8 cellular contexts compared by ENCODE assay signal in the genomic region with DNA sequence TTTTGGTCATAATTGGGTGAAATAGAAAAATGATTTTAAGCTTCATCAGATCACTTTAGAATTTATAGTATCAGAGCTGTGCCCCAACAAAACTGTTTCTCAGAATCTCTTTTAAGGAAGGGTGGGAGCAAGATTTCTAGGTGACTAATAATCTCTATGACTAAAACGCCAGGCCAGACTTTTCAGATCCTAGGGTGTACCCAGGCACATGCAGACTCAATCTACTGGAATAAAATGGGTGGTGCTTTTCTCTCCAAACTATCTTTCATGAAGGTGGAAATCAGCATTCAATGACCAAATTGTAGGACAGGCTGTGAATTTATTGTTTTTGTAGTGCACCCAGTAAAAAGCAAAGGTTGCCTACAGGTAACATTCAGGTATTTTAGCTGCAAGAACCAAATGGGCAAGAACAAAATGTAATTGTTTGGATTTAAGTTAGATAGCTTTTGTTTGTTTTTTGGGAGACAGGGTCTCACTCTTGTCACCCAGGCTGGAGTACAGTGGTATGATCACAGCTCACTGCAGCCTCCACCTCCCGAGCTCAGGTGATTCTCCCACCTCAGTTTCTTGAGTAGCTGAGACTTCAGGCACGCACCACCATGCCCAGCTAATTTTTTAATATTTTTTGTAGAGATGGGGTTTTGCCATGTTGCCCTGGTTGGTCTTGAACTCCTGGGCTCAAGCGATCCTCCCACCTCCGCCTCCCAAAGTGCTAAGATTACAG. TPM values are rescaled to one million over a fixed set of nuclear protein-coding genes. Genes with fewer than 3 reads are reported as not detected.
DNase-seq lines count a peak whose midpoint lies in the region; ATAC-seq and TF ChIP-seq lines count a peak whose summit lies in the region.

No MANE protein-coding gene starts in this region.

- no peaks in the 10 kb centered on the region for H3K27me3 ChIP-seq in DND-41 (ENCODE audit: insufficient read depth, low read length, poor library complexity)
- H3K27me3 ChIP-seq in neutrophil = no peaks in the 10 kb centered on the region

- DNase-seq in DND-41 (no peak), OCI-LY7 (ENCODE audit: low spot score) (no peak), AG08395 (ENCODE audit: low spot score) (no peak)
- DNase-seq in effector CD4-positive, alpha-beta T cell = peak; percentile 23

- H3K4me3 ChIP-seq in DND-41 (ENCODE audit: low read depth in 1 of 2, low read length in 2 of 2) (peak overlapping the region; percentile 44 to 61), OCI-LY7 (ENCODE audit: low read depth, low read length, poor library complexity, severe bottlenecking) (peak overlapping the region; percentile 88), neutrophil (ENCODE audit: low read depth in 1 of 2, low read length in 1 of 2) (peak overlapping the region; percentile 71 to 82)

- H3K79me2 ChIP-seq in DND-41 (ENCODE audit: insufficient read depth, low read length) = peaks cover 63% of the 10 kb centered on the region
- peaks cover 69% of the 10 kb centered on the region for H3K79me2 ChIP-seq in OCI-LY7 (ENCODE audit: insufficient read depth, low read depth, low read length)

- H3K9me3 ChIP-seq in DND-41 (ENCODE audit: insufficient read depth, low read length, severe bottlenecking) (no peaks in the 10 kb centered on the region), OCI-LY7 (ENCODE audit: low read length) (no peaks in the 10 kb centered on the region), neutrophil (no peaks in the 10 kb centered on the region)

- ATAC-seq in DND-41 (ENCODE audit: insufficient read depth, low read depth) (no peak), HG03108 (IDR thresholded peaks at IDR 0.05; ENCODE audit: unreplicated experiment) (no peak), GM21825 (IDR thresholded peaks at IDR 0.05; ENCODE audit: unreplicated experiment) (no peak), HG03342 (IDR thresholded peaks at IDR 0.05; ENCODE audit: unreplicated experiment) (no peak)

- TF ChIP-seq CTCF in DND-41 (IDR thresholded peaks at IDR 0.05; ENCODE audit: borderline replicate concordance, extremely low read depth, low read length, poor library complexity, severe bottlenecking) (no peak), OCI-LY7 (conservative IDR thresholded peaks at IDR 0.05; ENCODE audit: low read length) (no peak), neutrophil (IDR thresholded peaks at IDR 0.05) (no peak)

- H3K4me1 ChIP-seq in DND-41 (ENCODE audit: insufficient read depth, low read length) (peaks cover 58% of the 10 kb centered on the region), OCI-LY7 (ENCODE audit: insufficient read depth, low read length, poor library complexity, severe bottlenecking) (peaks cover 62% of the 10 kb centered on the region), neutrophil (ENCODE audit: control insufficient read depth in 1 of 2, insufficient read depth in 1 of 2, low read depth in 1 of 2, low read length in 1 of 2) (peaks cover 19 to 20% of the 10 kb centered on the region in 2 experiments)

- CTCF ChIA-PET in OCI-LY7 (lab: Charles Lee; ENCODE audit: unreplicated experiment) = interaction anchor here (1.0 kb wide), 1 partner anchor 38 kb away, joined by 3 read pairs; no protein-coding TSS in a partner anchor

- H2AFZ ChIP-seq in DND-41 (ENCODE audit: low read depth, low read length) = no peak overlapping the region
- no peak overlapping the region for H2AFZ ChIP-seq in OCI-LY7 (ENCODE audit: low read length)

- H3K4me2 ChIP-seq in DND-41 (ENCODE audit: insufficient read depth, low read length) (peak overlapping the region; percentile 77), OCI-LY7 (ENCODE audit: low read length) (peak overlapping the region; percentile 98)

- intact Hi-C loops in OCI-LY7 (cut with micrococcal nuclease; ENCODE audit: unreplicated experiment) = loop anchor here (2.0 to 5.0 kb wide), 2 partner anchors 14 to 66 kb away; no protein-coding TSS in a partner anchor

- H3K27ac ChIP-seq in DND-41 (ENCODE audit: low read length) (peak overlapping the region; percentile 94), OCI-LY7 (ENCODE audit: low read depth, low read length, poor library complexity, severe bottlenecking) (peak overlapping the region; percentile 98), neutrophil (peak overlapping the region; percentile 89)

- peaks cover 32% of the 10 kb centered on the region for H3K36me3 ChIP-seq in DND-41 (ENCODE audit: insufficient read depth, low read length)
- H3K36me3 ChIP-seq in OCI-LY7 (ENCODE audit: insufficient read depth, low read length) = peaks cover 28% of the 10 kb centered on the region; the same call in 1 of the 2 replicates
- H3K36me3 ChIP-seq in neutrophil = peaks cover 12% of the 10 kb centered on the region

- BruUV-seq in OCI-LY7 (replicated peaks; lab: Mats Ljungman, UMichigan) = no TSS peak

- no peaks in the 10 kb centered on the region for H3K9me2 ChIP-seq in OCI-LY7 (ENCODE audit: insufficient read depth, low read length)

- H4K20me1 ChIP-seq in DND-41 (ENCODE audit: insufficient read depth, low read length) (peaks cover 51% of the 10 kb centered on the region), OCI-LY7 (ENCODE audit: insufficient read depth, low read length) (peaks cover 47% of the 10 kb centered on the region)

- H3K9ac ChIP-seq in DND-41 (ENCODE audit: low read depth, low read length) = peak overlapping the region; percentile 76

- POLR2A ChIA-PET in OCI-LY7 (lab: Charles Lee) = interaction anchor here (0.6 to 10.9 kb wide), 8 partner anchors 9 to 713 kb away, joined by 3 to 165 read pairs (median 20); no protein-coding TSS in a partner anchor

RNA-seq across cellular contexts. Expression of gene PPP2R5C, which starts 49.5 kb away (rescaled TPM):
- total RNA-seq in OCI-LY7 (2014; rRNA removed; shearing (Covaris generic)) = 134 and 161 TPM in 2 replicates
- total RNA-seq in OCI-LY7 (2022) = 236 and 264 TPM in 2 replicates
